Comparison of ENCODE assay signal across 8 cellular contexts in genomic region chr15:49154799-49155109, GRCh38. TPM values are rescaled to one million over a fixed set of nuclear protein-coding genes. Genes with fewer than 3 reads are reported as not detected.
DNase-seq lines count a peak whose midpoint lies in the region; ATAC-seq and TF ChIP-seq lines count a peak whose summit lies in the region.

No MANE protein-coding gene starts in this region.

- H3K4me1 ChIP-seq in gastroesophageal sphincter (peaks cover 0 to 62% (median 2%) of the 10 kb centered on the region in 3 donors), spleen (peaks cover 36 to 82% (median 61%) of the 10 kb centered on the region in 6 donors)

- ATAC-seq in SK-N-SH treated with all-trans-retinoic acid at 6 μM for 48 hours (peak; percentile 36), gastroesophageal sphincter (no peak)

- H3K4me3 Mint-ChIP-seq in activated CD4-positive, alpha-beta T cell treated with anti-CD3 and anti-CD28 coated beads, Interleukin-2, amount 10 ng/mL, durations not matched to agents 24 days and 14 days = peak overlapping the region; percentile 99

- TF ChIP-seq CTCF in gastroesophageal sphincter (IDR thresholded peaks at IDR 0.05) = no peak
- no peak for TF ChIP-seq CTCF in spleen (IDR thresholded peaks at IDR 0.05 in 8 of 11, conservative IDR thresholded peaks at IDR 0.05 in 3 of 11)

- 0% methylated on average over 4 to 7 of the region's 7 CpGs for WGBS in gastroesophageal sphincter (ENCODE audit: low coverage in 1 of 2), 2 donors
- WGBS in spleen, 5 donors = 0 to 2% (median 0%) methylated on average over 7 of the region's 7 CpGs

- peaks cover 21% of the 10 kb centered on the region for H3K36me3 Mint-ChIP-seq in activated CD4-positive, alpha-beta T cell treated with anti-CD3 and anti-CD28 coated beads, Interleukin-2, amount 10 ng/mL, durations not matched to agents 24 days and 14 days (ENCODE audit: low read depth)

- H3K27ac ChIP-seq in gastroesophageal sphincter (peak overlapping the region; percentile 68 to 92 (median 89)), spleen (peak overlapping the region; percentile 59 to 94 (median 90))

- TF ChIP-seq POLR2A in gastroesophageal sphincter (IDR thresholded peaks at IDR 0.05) (no peak), spleen (IDR thresholded peaks at IDR 0.05) (no peak)

- TF ChIP-seq EP300 in gastroesophageal sphincter (IDR thresholded peaks at IDR 0.05) = no peak

- H3K4me3 ChIP-seq in gastroesophageal sphincter = peak overlapping the region; percentile 84 to 88
- peak overlapping the region; percentile 77 to 99 (median 86) for H3K4me3 ChIP-seq in spleen

- peak overlapping the region; percentile 99 for H3K27ac Mint-ChIP-seq in activated CD4-positive, alpha-beta T cell treated with anti-CD3 and anti-CD28 coated beads, Interleukin-2, amount 10 ng/mL, durations not matched to agents 24 days and 14 days

- intact Hi-C loops in activated CD4-positive, alpha-beta T cell treated with anti-CD3 and anti-CD28 coated beads, Interleukin-2, amount 10 ng/mL, durations not matched to agents 24 days and 14 days (cut with micrococcal nuclease) = loop anchor here (1.0 to 10.0 kb wide), 9 partner anchors 16 to 1753 kb away; partner anchors contain the start of genes AP4E1, CEP152, DUT and EID1
- intact Hi-C loops in spleen (cut with DNase I; ENCODE audit: low total_unique reads) = no loop called here

- H3K27me3 ChIP-seq in gastroesophageal sphincter (no peaks in the 10 kb centered on the region), spleen (replicated peaks in 1 of 7) (no peaks in the 10 kb centered on the region)

- H3K4me1 Mint-ChIP-seq in activated CD4-positive, alpha-beta T cell treated with anti-CD3 and anti-CD28 coated beads, Interleukin-2, amount 10 ng/mL, durations not matched to agents 24 days and 14 days = peaks cover 40% of the 10 kb centered on the region

- H3K36me3 ChIP-seq in gastroesophageal sphincter (no peaks in the 10 kb centered on the region), spleen (peaks cover 0 to 6% (median 0%) of the 10 kb centered on the region in 6 donors)

- H3K9me3 Mint-ChIP-seq in activated CD4-positive, alpha-beta T cell treated with anti-CD3 and anti-CD28 coated beads, Interleukin-2, amount 10 ng/mL, durations not matched to agents 24 days and 14 days = no peaks in the 10 kb centered on the region

- DNase-seq in activated CD4-positive, alpha-beta T cell treated with anti-CD3 and anti-CD28 coated beads, Interleukin-2, amount 10 ng/mL, durations not matched to agents 24 days and 14 days = no peak
- no peak for DNase-seq in activated CD4-positive, alpha-beta T cell treated with anti-CD3 and anti-CD28 coated beads for 1 hour
- DNase-seq in spleen (no peak), NCI-H2227 treated with DMSO at 0.1 percent for 48 hours (lab: John Stamatoyannopoulos, UW) (no peak), NCI-H1436 treated with DMSO at 0.1 percent for 48 hours (lab: John Stamatoyannopoulos, UW) (no peak), NAMALWA (ENCODE audit: low spot score) (no peak)

- peaks cover 1% of the 10 kb centered on the region for H3K27me3 Mint-ChIP-seq in activated CD4-positive, alpha-beta T cell treated with anti-CD3 and anti-CD28 coated beads, Interleukin-2, amount 10 ng/mL, durations not matched to agents 24 days and 14 days

- no peaks in the 10 kb centered on the region for H3K9me3 ChIP-seq in gastroesophageal sphincter
- no peaks in the 10 kb centered on the region for H3K9me3 ChIP-seq in spleen

TF ChIP-seq in SK-N-SH treated with all-trans-retinoic acid at 6 μM for 48 hours, 23 proteins besides CTCF, POLR2A, EP300 and RAD21:
- no peak for TF ChIP-seq ZNF565 (CRISPR knock-in tag; conservative IDR thresholded peaks at IDR 0.05; ENCODE audit: low read depth)
- TF ChIP-seq TSHZ2 (CRISPR knock-in tag; IDR thresholded peaks at IDR 0.05) = no peak
- TF ChIP-seq PPARA (CRISPR knock-in tag; IDR thresholded peaks at IDR 0.05; ENCODE audit: borderline replicate concordance) = no peak
- no peak for TF ChIP-seq GLIS3 (CRISPR knock-in tag; IDR thresholded peaks at IDR 0.05)

RNA-seq across cellular contexts. Expression of gene COPS2, which starts 0.6 kb away (rescaled TPM):
- 98.6 and 99.0 TPM in 2 replicates for total RNA-seq in activated CD4-positive, alpha-beta T cell treated with anti-CD3 and anti-CD28 coated beads, Interleukin-2, amount 10 ng/mL, durations not matched to agents 24 days and 14 days
- total RNA-seq in gastroesophageal sphincter (10 to 100 TPM; 64.2 to 79.1 (median 70.2) TPM), spleen (10 to 100 TPM; 39.4 to 58.4 (median 49.4) TPM)
- 10 to 100 TPM; 21.0 to 28.2 (median 26.8) TPM for polyA plus RNA-seq in spleen

RNA-seq across cellular contexts. Expression of gene GALK2, which starts 15.3 kb away (rescaled TPM):
- total RNA-seq in activated CD4-positive, alpha-beta T cell treated with anti-CD3 and anti-CD28 coated beads, Interleukin-2, amount 10 ng/mL, durations not matched to agents 24 days and 14 days = 24.7 and 25.5 TPM in 2 replicates
- total RNA-seq in gastroesophageal sphincter (10 to 100 TPM; 30.0 to 54.8 (median 43.8) TPM), spleen (10 to 100 TPM; 27.5 to 60.8 (median 41.8) TPM)
- 10 to 100 TPM in 2 of 3 donors, 1 to 10 TPM in 1; 6.8 to 13.8 (median 10.4) TPM for polyA plus RNA-seq in spleen
